1 cellular context compared by ENCODE assay signal in genomic region chr14:65412881-65413738, GRCh38.
A peak's percentile ranks its signal among the peaks of the same experiment; 100 is the strongest.
TF ChIP-seq lines count a peak whose summit lies in the region.

No MANE protein-coding gene starts in this region.

TF ChIP-seq in HepG2, 621 proteins besides CTCF, POLR2A, EP300 and RAD21 (continued from another document and continues in another):
- TF ChIP-seq ETV5 (CRISPR knock-in tag; IDR thresholded peaks at IDR 0.05; ENCODE audit: borderline replicate concordance): peak; percentile 14; the same call in 1 of the 2 replicates
- TF ChIP-seq GATA4 (IDR thresholded peaks at IDR 0.05; ENCODE audit: borderline replicate concordance, low read depth): no peak
- no peak for TF ChIP-seq ZSCAN12 (CRISPR knock-in tag; IDR thresholded peaks at IDR 0.05)
- peak; percentile 13; the same call in 1 of the 2 replicates for TF ChIP-seq KDM2A (CRISPR knock-in tag; IDR thresholded peaks at IDR 0.05; ENCODE audit: borderline replicate concordance, low read depth)
- no peak for TF ChIP-seq DNMT1 (CRISPR knock-in tag; IDR thresholded peaks at IDR 0.05)
- TF ChIP-seq, protein P1, sequence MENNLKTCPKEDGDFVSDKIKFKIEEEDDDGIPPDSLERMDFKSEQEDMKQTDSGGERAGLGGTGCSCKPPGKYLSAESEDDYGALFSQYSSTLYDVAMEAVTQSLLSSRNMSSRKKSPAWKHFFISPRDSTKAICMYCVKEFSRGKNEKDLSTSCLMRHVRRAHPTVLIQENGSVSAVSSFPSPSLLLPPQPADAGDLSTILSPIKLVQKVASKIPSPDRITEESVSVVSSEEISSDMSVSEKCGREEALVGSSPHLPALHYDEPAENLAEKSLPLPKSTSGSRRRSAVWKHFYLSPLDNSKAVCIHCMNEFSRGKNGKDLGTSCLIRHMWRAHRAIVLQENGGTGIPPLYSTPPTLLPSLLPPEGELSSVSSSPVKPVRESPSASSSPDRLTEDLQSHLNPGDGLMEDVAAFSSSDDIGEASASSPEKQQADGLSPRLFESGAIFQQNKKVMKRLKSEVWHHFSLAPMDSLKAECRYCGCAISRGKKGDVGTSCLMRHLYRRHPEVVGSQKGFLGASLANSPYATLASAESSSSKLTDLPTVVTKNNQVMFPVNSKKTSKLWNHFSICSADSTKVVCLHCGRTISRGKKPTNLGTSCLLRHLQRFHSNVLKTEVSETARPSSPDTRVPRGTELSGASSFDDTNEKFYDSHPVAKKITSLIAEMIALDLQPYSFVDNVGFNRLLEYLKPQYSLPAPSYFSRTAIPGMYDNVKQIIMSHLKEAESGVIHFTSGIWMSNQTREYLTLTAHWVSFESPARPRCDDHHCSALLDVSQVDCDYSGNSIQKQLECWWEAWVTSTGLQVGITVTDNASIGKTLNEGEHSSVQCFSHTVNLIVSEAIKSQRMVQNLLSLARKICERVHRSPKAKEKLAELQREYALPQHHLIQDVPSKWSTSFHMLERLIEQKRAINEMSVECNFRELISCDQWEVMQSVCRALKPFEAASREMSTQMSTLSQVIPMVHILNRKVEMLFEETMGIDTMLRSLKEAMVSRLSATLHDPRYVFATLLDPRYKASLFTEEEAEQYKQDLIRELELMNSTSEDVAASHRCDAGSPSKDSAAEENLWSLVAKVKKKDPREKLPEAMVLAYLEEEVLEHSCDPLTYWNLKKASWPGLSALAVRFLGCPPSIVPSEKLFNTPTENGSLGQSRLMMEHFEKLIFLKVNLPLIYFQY (CRISPR knock-in tag; IDR thresholded peaks at IDR 0.05; ENCODE audit: borderline replicate concordance): no peak
- no peak for TF ChIP-seq ZNF547 (CRISPR knock-in tag; IDR thresholded peaks at IDR 0.05)
- no peak for TF ChIP-seq GTF3A (CRISPR knock-in tag; conservative IDR thresholded peaks at IDR 0.05)
- TF ChIP-seq ZBTB8A (CRISPR knock-in tag; IDR thresholded peaks at IDR 0.05; ENCODE audit: borderline replicate concordance, low read depth): no peak
- TF ChIP-seq WIZ (CRISPR knock-in tag; IDR thresholded peaks at IDR 0.05): no peak
- TF ChIP-seq ZNF781 (CRISPR knock-in tag; IDR thresholded peaks at IDR 0.05; ENCODE audit: borderline replicate concordance, not compliant biosample characterization): no peak
- no peak; the same call in 1 of the 2 replicates for TF ChIP-seq ATF2 (CRISPR knock-in tag; IDR thresholded peaks at IDR 0.05)
- no peak; the same call in 1 of the 2 replicates for TF ChIP-seq ATF7-NPFF (CRISPR knock-in tag; IDR thresholded peaks at IDR 0.05; ENCODE audit: low read depth)
- TF ChIP-seq SYNCRIP (IDR thresholded peaks at IDR 0.05; ENCODE audit: insufficient read depth, low read depth, low read length): no peak
- no peak for TF ChIP-seq ZNF746 (CRISPR knock-in tag; IDR thresholded peaks at IDR 0.05)
- TF ChIP-seq HDAC6 (IDR thresholded peaks at IDR 0.05; ENCODE audit: low read depth, low read length): 0 out of 2 replicates have a peak, but pooled peaks have one; percentile 77
- no peak for TF ChIP-seq BRD4 (CRISPR knock-in tag; IDR thresholded peaks at IDR 0.05)
- TF ChIP-seq NAIF1 (CRISPR knock-in tag; IDR thresholded peaks at IDR 0.05; ENCODE audit: borderline replicate concordance): no peak; the same call in 1 of the 2 replicates
- no peak for TF ChIP-seq HDAC1 (CRISPR knock-in tag; IDR thresholded peaks at IDR 0.05)
- TF ChIP-seq ZNF777 (CRISPR knock-in tag; IDR thresholded peaks at IDR 0.05): peak; percentile 82
- TF ChIP-seq ZNF660 (CRISPR knock-in tag; IDR thresholded peaks at IDR 0.05; ENCODE audit: borderline replicate concordance, low read depth): no peak
- TF ChIP-seq KLF11 (CRISPR knock-in tag; IDR thresholded peaks at IDR 0.05): no peak
- peak; percentile 4; the same call in 1 of the 2 replicates for TF ChIP-seq ZIK1 (CRISPR knock-in tag; IDR thresholded peaks at IDR 0.05; ENCODE audit: borderline replicate concordance, low read depth)
- TF ChIP-seq KMT2A (CRISPR knock-in tag; IDR thresholded peaks at IDR 0.05): peak; percentile 57
- no peak for TF ChIP-seq IKZF1 (IDR thresholded peaks at IDR 0.05)
- no peak for TF ChIP-seq BHLHE40 (IDR thresholded peaks at IDR 0.05; ENCODE audit: low read length)
- TF ChIP-seq RFXAP (CRISPR knock-in tag; IDR thresholded peaks at IDR 0.05; ENCODE audit: borderline replicate concordance): no peak
- TF ChIP-seq MLLT10 (CRISPR knock-in tag; IDR thresholded peaks at IDR 0.05): no peak
- TF ChIP-seq DR1 (CRISPR knock-in tag; IDR thresholded peaks at IDR 0.05): peak; percentile 25; the same call in 1 of the 2 replicates
- TF ChIP-seq, protein P2, sequence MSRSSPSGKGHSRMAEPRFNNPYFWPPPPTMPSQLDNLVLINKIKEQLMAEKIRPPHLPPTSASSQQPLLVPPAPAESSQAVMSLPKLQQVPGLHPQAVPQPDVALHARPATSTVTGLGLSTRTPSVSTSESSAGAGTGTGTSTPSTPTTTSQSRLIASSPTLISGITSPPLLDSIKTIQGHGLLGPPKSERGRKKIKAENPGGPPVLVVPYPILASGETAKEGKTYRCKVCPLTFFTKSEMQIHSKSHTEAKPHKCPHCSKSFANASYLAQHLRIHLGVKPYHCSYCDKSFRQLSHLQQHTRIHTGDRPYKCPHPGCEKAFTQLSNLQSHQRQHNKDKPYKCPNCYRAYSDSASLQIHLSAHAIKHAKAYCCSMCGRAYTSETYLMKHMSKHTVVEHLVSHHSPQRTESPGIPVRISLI (CRISPR knock-in tag; IDR thresholded peaks at IDR 0.05; ENCODE audit: borderline replicate concordance): no peak
- peak; percentile 87 for TF ChIP-seq UBTF (CRISPR knock-in tag; IDR thresholded peaks at IDR 0.05)
- no peak for TF ChIP-seq SOX6 (IDR thresholded peaks at IDR 0.05)
- TF ChIP-seq SOX6 (CRISPR knock-in tag; IDR thresholded peaks at IDR 0.05): no peak
- no peak for TF ChIP-seq MAFF (IDR thresholded peaks at IDR 0.05; ENCODE audit: low read depth, low read length)
- TF ChIP-seq RELA (CRISPR knock-in tag; IDR thresholded peaks at IDR 0.05): no peak
- 0 out of 2 replicates have a peak, but pooled peaks have one; percentile 23 for TF ChIP-seq REL (CRISPR knock-in tag; conservative IDR thresholded peaks at IDR 0.05)
- TF ChIP-seq, protein P3, sequence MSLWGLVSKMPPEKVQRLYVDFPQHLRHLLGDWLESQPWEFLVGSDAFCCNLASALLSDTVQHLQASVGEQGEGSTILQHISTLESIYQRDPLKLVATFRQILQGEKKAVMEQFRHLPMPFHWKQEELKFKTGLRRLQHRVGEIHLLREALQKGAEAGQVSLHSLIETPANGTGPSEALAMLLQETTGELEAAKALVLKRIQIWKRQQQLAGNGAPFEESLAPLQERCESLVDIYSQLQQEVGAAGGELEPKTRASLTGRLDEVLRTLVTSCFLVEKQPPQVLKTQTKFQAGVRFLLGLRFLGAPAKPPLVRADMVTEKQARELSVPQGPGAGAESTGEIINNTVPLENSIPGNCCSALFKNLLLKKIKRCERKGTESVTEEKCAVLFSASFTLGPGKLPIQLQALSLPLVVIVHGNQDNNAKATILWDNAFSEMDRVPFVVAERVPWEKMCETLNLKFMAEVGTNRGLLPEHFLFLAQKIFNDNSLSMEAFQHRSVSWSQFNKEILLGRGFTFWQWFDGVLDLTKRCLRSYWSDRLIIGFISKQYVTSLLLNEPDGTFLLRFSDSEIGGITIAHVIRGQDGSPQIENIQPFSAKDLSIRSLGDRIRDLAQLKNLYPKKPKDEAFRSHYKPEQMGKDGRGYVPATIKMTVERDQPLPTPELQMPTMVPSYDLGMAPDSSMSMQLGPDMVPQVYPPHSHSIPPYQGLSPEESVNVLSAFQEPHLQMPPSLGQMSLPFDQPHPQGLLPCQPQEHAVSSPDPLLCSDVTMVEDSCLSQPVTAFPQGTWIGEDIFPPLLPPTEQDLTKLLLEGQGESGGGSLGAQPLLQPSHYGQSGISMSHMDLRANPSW (CRISPR knock-in tag; IDR thresholded peaks at IDR 0.05; ENCODE audit: borderline replicate concordance): no peak
- TF ChIP-seq SP5 (CRISPR knock-in tag; IDR thresholded peaks at IDR 0.05; ENCODE audit: borderline replicate concordance, low read depth): no peak
- TF ChIP-seq ZNF670 (CRISPR knock-in tag; IDR thresholded peaks at IDR 0.05; ENCODE audit: borderline replicate concordance): no peak
- 0 out of 2 replicates have a peak, but pooled peaks have one; percentile 59 for TF ChIP-seq SATB2 (CRISPR knock-in tag; IDR thresholded peaks at IDR 0.05)
- TF ChIP-seq ZNF773 (CRISPR knock-in tag; IDR thresholded peaks at IDR 0.05; ENCODE audit: borderline replicate concordance): no peak
- TF ChIP-seq ZNF234 (CRISPR knock-in tag; conservative IDR thresholded peaks at IDR 0.05): 0 out of 2 replicates have a peak, but pooled peaks have one; percentile 22
- TF ChIP-seq, protein P4, sequence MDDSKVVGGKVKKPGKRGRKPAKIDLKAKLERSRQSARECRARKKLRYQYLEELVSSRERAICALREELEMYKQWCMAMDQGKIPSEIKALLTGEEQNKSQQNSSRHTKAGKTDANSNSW (CRISPR knock-in tag; IDR thresholded peaks at IDR 0.05; ENCODE audit: borderline replicate concordance): no peak
- TF ChIP-seq KAT8 (CRISPR knock-in tag; IDR thresholded peaks at IDR 0.05): no peak
- no peak for TF ChIP-seq NFATC3 (CRISPR knock-in tag; IDR thresholded peaks at IDR 0.05)
- no peak; the same call in 1 of the 2 replicates for TF ChIP-seq GABPB1 (CRISPR knock-in tag; IDR thresholded peaks at IDR 0.05)
- no peak for TF ChIP-seq HNRNPUL1 (IDR thresholded peaks at IDR 0.05; ENCODE audit: low read depth, low read length)
- 0 out of 2 replicates have a peak, but pooled peaks have one; percentile 52 for TF ChIP-seq ZNF776 (CRISPR knock-in tag; IDR thresholded peaks at IDR 0.05)
- TF ChIP-seq ZBTB2 (CRISPR knock-in tag; IDR thresholded peaks at IDR 0.05; ENCODE audit: low read depth): 0 out of 2 replicates have a peak, but pooled peaks have one; percentile 54
- no peak for TF ChIP-seq ZNF597 (CRISPR knock-in tag; IDR thresholded peaks at IDR 0.05)
